Comparison of ENCODE assay signal across 8 cellular contexts in genomic region chr1:151059342-151060240, GRCh38. TPM values are rescaled to one million over a fixed set of nuclear protein-coding genes. Genes with fewer than 3 reads are reported as not detected.
DNase-seq lines count a peak whose midpoint lies in the region; ATAC-seq and TF ChIP-seq lines count a peak whose summit lies in the region.

TSS of gene CDC42SE1 (minus strand) at chr1:151059622. CDS start at chr1:151055730, 3,892 bp downstream.

- H3K4me3 ChIP-seq in BE2C (ENCODE audit: low read depth, low read length) (peak within 1 kb of the TSS; percentile 87), right lobe of liver (peak within 1 kb of the TSS; percentile 78 to 95 (median 92))

- ATAC-seq in HG03432 (IDR thresholded peaks at IDR 0.05; ENCODE audit: unreplicated experiment) (peak; percentile 86), right lobe of liver (peak; percentile 86 to 94 (median 92))

- peak; percentile 90 for TF ChIP-seq POLR2A in GM19099 (IDR thresholded peaks at IDR 0.05; ENCODE audit: extremely low read depth, insufficient read length, low read depth)
- TF ChIP-seq POLR2A in right lobe of liver (IDR thresholded peaks at IDR 0.05): peak; percentile 93

- DNase-seq in BE2C: peak; percentile 92
- peak; percentile 97 for DNase-seq in NCI-H526 treated with DMSO at 0.1 percent for 48 hours (lab: John Stamatoyannopoulos, UW)
- DNase-seq in activated CD4-positive, alpha-beta T cell treated with anti-CD3 and anti-CD28 coated beads, Interleukin-2, amount 50 U/mL, for 1 hour: peak; percentile 82
- DNase-seq in dermis microvascular lymphatic vessel endothelial cell (ENCODE audit: low read depth in 2 of 2): peak; percentile 61 to 88
- DNase-seq in right lobe of liver: peak; percentile 83 to 89 (median 88)
- DNase-seq in stimulated activated CD4-positive, alpha-beta T cell treated with anti-CD3 and anti-CD28 coated beads, Interleukin-4, amount 100 ng/mL, for 48 hours (ENCODE audit: low read depth in 2 of 2): peak; percentile 75 to 84

- no peaks in the 10 kb centered on the region for H3K27me3 ChIP-seq in BE2C
- H3K27me3 ChIP-seq in right lobe of liver: no peaks in the 10 kb centered on the region

- peak within 1 kb of the TSS; percentile 73 to 93 (median 87) for H3K27ac ChIP-seq in right lobe of liver

- 2% methylated on average over 11 of the region's 53 CpGs for WGBS in right lobe of liver (ENCODE audit: insufficient coverage, low coverage, low lambda C conversion rate, missing lambda C conversion rate)

- H3K36me3 ChIP-seq in BE2C: peaks cover 40% of the 10 kb centered on the region
- peaks cover 0 to 13% (median 5%) of the 10 kb centered on the region in 4 donors for H3K36me3 ChIP-seq in right lobe of liver

- no peaks in the 10 kb centered on the region for H3K9me3 ChIP-seq in BE2C
- no peaks in the 10 kb centered on the region for H3K9me3 ChIP-seq in right lobe of liver

- peak; percentile 67 for TF ChIP-seq CTCF in BE2C (IDR thresholded peaks at IDR 0.05; ENCODE audit: low read depth, low read length)
- peak; percentile 78 to 87 (median 84) for TF ChIP-seq CTCF in right lobe of liver (IDR thresholded peaks at IDR 0.05)

- intact Hi-C loops in right lobe of liver (cut with DNase I): no loop called here

- H3K4me1 ChIP-seq in BE2C (peaks cover 5% of the 10 kb centered on the region; the same call in 1 of the 2 replicates), right lobe of liver (peaks cover 0 to 18% (median 4%) of the 10 kb centered on the region in 4 donors)

RNA-seq across cellular contexts. Expression of gene CDC42SE1, which starts in this region (rescaled TPM):
- 61.9 TPM for polyA plus RNA-seq in BE2C (2012; ENCODE audit: insufficient read depth, insufficient read length, low read depth)
- total RNA-seq in dermis microvascular lymphatic vessel endothelial cell (42.2 and 61.4 TPM in 2 replicates), right lobe of liver (10 to 100 TPM; 15.9 to 37.5 (median 27.3) TPM)

Comparison
In these comparisons a context has a peak if more than half of its experiments do, and no peak if none do; other contexts are left out.
1. Peak in every context shown above with its lines: DNase-seq, ATAC-seq, H3K4me3 ChIP-seq and H3K27ac ChIP-seq.